ENCODE assay signal across 8 cellular contexts in genomic region chr19:34556500-34556899, GRCh38.
DNase-seq lines count a peak whose midpoint lies in the region; ATAC-seq and TF ChIP-seq lines count a peak whose summit lies in the region.

No MANE protein-coding gene starts in this region.

- no peaks in the 10 kb centered on the region for H3K4me1 ChIP-seq in KMS-11 (ENCODE audit: low read depth, poor library complexity, severe bottlenecking)
- no peaks in the 10 kb centered on the region for H3K4me1 ChIP-seq in adipocyte (ENCODE audit: control insufficient read depth, insufficient read depth, low read length)
- H3K4me1 ChIP-seq in lower lobe of right lung, result no peaks in the 10 kb centered on the region

- peak in 1 of 2 donors; percentile 41 for ATAC-seq in lower lobe of right lung
- ATAC-seq in GM19023 (IDR thresholded peaks at IDR 0.05; ENCODE audit: unreplicated experiment), result no peak

- H3K4me3 ChIP-seq in KMS-11 (IDR thresholded peaks at IDR 0.05; ENCODE audit: insufficient read depth, low read depth, low read length) (no peak overlapping the region), adipocyte (ENCODE audit: low read length) (no peak overlapping the region), lower lobe of right lung (no peak overlapping the region)

- H3K27ac Mint-ChIP-seq in immature natural killer cell, result no peak overlapping the region

- peaks cover 0 to 5% (median 0%) of the 10 kb centered on the region in 6 donors for H3K9me3 Mint-ChIP-seq in immature natural killer cell

- no peaks in the 10 kb centered on the region for H3K4me1 Mint-ChIP-seq in immature natural killer cell

- intact Hi-C loops in lower lobe of right lung (cut with DNase I), result no loop called here

- no peaks in the 10 kb centered on the region for H3K79me2 ChIP-seq in KMS-11 (ENCODE audit: insufficient read depth, low read depth)

- TF ChIP-seq CTCF in KMS-11 (conservative IDR thresholded peaks at IDR 0.05; ENCODE audit: low read depth, low read length), result peak; percentile 58
- peak; percentile 40 for TF ChIP-seq CTCF in lower lobe of right lung (IDR thresholded peaks at IDR 0.05)

- no peak overlapping the region for H3K4me3 Mint-ChIP-seq in immature natural killer cell

- H3K9ac ChIP-seq in KMS-11 (no peak overlapping the region), adipocyte (ENCODE audit: low read length) (no peak overlapping the region)

- no peaks in the 10 kb centered on the region for H3K27me3 ChIP-seq in KMS-11 (ENCODE audit: insufficient read depth, low read depth)
- H3K27me3 ChIP-seq in adipocyte (replicated peaks; ENCODE audit: control insufficient read depth, insufficient read depth, low read length), result peaks cover 35% of the 10 kb centered on the region
- H3K27me3 ChIP-seq in lower lobe of right lung (ENCODE audit: low read depth), result no peaks in the 10 kb centered on the region

- no peak overlapping the region for H2AFZ ChIP-seq in KMS-11 (ENCODE audit: low read depth)

- peaks cover 3 to 24% (median 7%) of the 10 kb centered on the region in 3 donors for H3K27me3 Mint-ChIP-seq in immature natural killer cell (ENCODE audit: low read depth in 3 of 3)

- no peaks in the 10 kb centered on the region for H3K36me3 ChIP-seq in KMS-11 (ENCODE audit: insufficient read depth)
- no peaks in the 10 kb centered on the region for H3K36me3 ChIP-seq in adipocyte (ENCODE audit: control insufficient read depth, insufficient read depth, low read length, severe bottlenecking)
- H3K36me3 ChIP-seq in lower lobe of right lung, result no peaks in the 10 kb centered on the region

- H3K27ac ChIP-seq in KMS-11, result no peak overlapping the region
- H3K27ac ChIP-seq in lower lobe of right lung, result no peak overlapping the region

- no peaks in the 10 kb centered on the region for H4K20me1 ChIP-seq in KMS-11 (ENCODE audit: insufficient read depth)

- peaks cover 7% of the 10 kb centered on the region for H3K9me3 ChIP-seq in adipocyte (ENCODE audit: control insufficient read depth, low read length)
- no peaks in the 10 kb centered on the region for H3K9me3 ChIP-seq in lower lobe of right lung

- no peaks in the 10 kb centered on the region for H3K36me3 Mint-ChIP-seq in immature natural killer cell

- DNase-seq in EL (peak; percentile 23), adipocyte (ENCODE audit: low read depth) (peak; percentile 17), lower lobe of right lung (no peak), immature natural killer cell (no peak), SIG-M5 treated with dmso at 0.1 percent for 504 hours (lab: John Stamatoyannopoulos, UW; ENCODE audit: unreplicated experiment) (no peak), SKM-1 treated with dmso at 0.1 percent for 144 hours (lab: John Stamatoyannopoulos, UW; ENCODE audit: unreplicated experiment) (no peak)

- no peak overlapping the region for H3K4me2 ChIP-seq in KMS-11

Comparison
In these comparisons a context has a peak if more than half of its experiments do, and no peak if none do; other contexts are left out.
1. DNase-seq: peak in EL (single experiment) and adipocyte (single experiment); none in lower lobe of right lung (single experiment), immature natural killer cell (0 of 3), SIG-M5 treated with dmso at 0.1 percent for 504 hours (single experiment) and SKM-1 treated with dmso at 0.1 percent for 144 hours (single experiment).